Comparison of ENCODE assay signal across 15 cellular contexts in the genomic region with DNA sequence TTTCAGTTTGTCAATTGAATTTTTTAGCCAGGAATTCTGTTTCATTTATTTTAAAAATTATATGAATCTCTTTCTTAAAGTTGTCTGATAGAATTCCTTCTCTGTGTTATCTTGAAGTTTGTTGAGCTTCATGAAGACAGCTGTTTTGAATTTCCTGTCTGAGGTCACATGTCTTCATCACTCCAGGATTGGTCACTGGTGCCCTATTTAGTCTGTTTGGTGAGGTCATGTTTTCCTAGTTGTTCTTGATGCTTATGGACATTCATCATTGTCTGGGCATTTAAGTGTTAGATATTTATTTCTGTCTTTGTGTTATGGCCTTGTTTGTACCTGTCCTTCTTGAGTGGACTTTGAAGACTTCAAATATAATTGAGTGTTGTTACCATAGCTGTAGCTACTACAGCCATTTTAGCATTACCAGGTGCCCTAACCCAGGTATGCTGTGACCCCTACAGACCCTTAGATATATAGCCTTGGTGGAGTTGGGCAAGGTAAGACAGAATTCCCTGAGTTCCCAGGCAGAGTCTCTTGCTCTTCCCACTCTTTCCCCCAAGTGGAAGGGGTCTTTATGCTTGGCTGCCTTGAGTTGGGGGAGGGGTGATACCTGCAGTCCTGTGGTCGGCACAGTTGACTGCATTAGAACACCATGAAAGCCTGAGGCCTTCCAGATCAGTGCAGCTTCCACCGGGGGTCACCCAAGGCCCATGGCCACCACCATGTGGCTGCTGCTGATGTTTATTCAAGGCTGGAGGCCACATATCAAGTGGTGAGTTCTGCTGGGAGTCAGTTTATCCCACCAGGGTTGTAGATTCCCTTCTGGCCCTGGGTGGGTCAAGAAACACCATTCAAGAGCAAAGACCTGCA.
A peak's percentile ranks its signal among the peaks of the same experiment; 100 is the strongest.
DNase-seq lines count a peak whose midpoint lies in the region; ATAC-seq, FAIRE-seq and TF ChIP-seq lines count a peak whose summit lies in the region.
"Had no signal": no experiment of that assay in that cellular context is flagged by ENCODE, and none has a peak within 500 bp of the region (broad histone marks: within the 10 kb centered on the region; RNA-seq: fewer than 3 reads in every experiment).

No MANE protein-coding gene starts in this region.

- TF ChIP-seq CTCF in Calu3 (IDR thresholded peaks at IDR 0.05; ENCODE audit: unreplicated experiment) (no peak), bronchial epithelial cell (IDR thresholded peaks at IDR 0.05; ENCODE audit: insufficient read depth, low read length, severe bottlenecking) (peak; percentile 15), omental fat pad (IDR thresholded peaks at IDR 0.05) (no peak)

- peak; percentile 23 for FAIRE-seq in bronchial epithelial cell (lab: Jason Lieb, UNC)

- no peaks in the 10 kb centered on the region for H3K27me3 Mint-ChIP-seq in Calu3 (ENCODE audit: unreplicated experiment)
- H3K27me3 Mint-ChIP-seq: activated naive CD8-positive, alpha-beta T cell had no signal

- DNase-seq in Calu3 (peak; percentile 3), bronchial epithelial cell (ENCODE audit: low read depth) (peak; percentile 19), kidney glomerular epithelial cell (lab: John Stamatoyannopoulos, UW) (peak; percentile 2), GOT3 (lab: John Stamatoyannopoulos, UW) (no peak), germinal center (ENCODE audit: low spot score) (no peak), hepatic stellate cell (ENCODE audit: low spot score) (no peak), omental fat pad (ENCODE audit: low spot score) (no peak)
- DNase-seq: activated CD4-positive, alpha-beta T cell treated with anti-CD3 and anti-CD28 coated beads, Interleukin-2, amount 50 U/mL, for 4 hours; esophagus squamous epithelium; midbrain; NCI-H146; stimulated activated CD4-positive, alpha-beta T cell treated with anti-CD3 and anti-CD28 coated beads, Interleukin-12 subunit alpha, Interleukin-12 subunit beta, amount 100 ng/mL, for 4 hours had no signal

- CTCF ChIA-PET in Calu3 (lab: Charles Lee), result no interaction called here

- no TSS peak for BruUV-seq in Calu3 (replicated peaks; lab: Mats Ljungman, UMichigan)

- H3K27me3 ChIP-seq in bronchial epithelial cell (ENCODE audit: control insufficient read depth, insufficient read depth, low read length), result no peaks in the 10 kb centered on the region
- H3K27me3 ChIP-seq: esophagus squamous epithelium had no signal

- no peaks in the 10 kb centered on the region for H3K9me3 Mint-ChIP-seq in Calu3 (ENCODE audit: low read depth, unreplicated experiment)

- H3K4me1 Mint-ChIP-seq in Calu3 (ENCODE audit: low read depth, unreplicated experiment), result no peaks in the 10 kb centered on the region

- H3K27ac Mint-ChIP-seq in Calu3 (ENCODE audit: unreplicated experiment), result no peak overlapping the region
- H3K27ac Mint-ChIP-seq: activated naive CD8-positive, alpha-beta T cell had no signal

- intact Hi-C loops in Calu3 (cut with micrococcal nuclease; ENCODE audit: unreplicated experiment), result no loop called here

- peak; percentile 41 for TF ChIP-seq RAD21 in Ishikawa (IDR thresholded peaks at IDR 0.05; ENCODE audit: low read depth)

- no peak for ATAC-seq in omental fat pad (ENCODE audit: low FRiP score)

- no peaks in the 10 kb centered on the region for H3K36me3 Mint-ChIP-seq in Calu3 (ENCODE audit: insufficient read depth, unreplicated experiment)

- TF ChIP-seq EP300 in Ishikawa (IDR thresholded peaks at IDR 0.05; ENCODE audit: borderline replicate concordance), result no peak

- H3K4me3 Mint-ChIP-seq in Calu3 (ENCODE audit: low read depth, unreplicated experiment), result no peak overlapping the region
- H3K4me3 Mint-ChIP-seq: activated naive CD8-positive, alpha-beta T cell had no signal

- H3K4me3 ChIP-seq in bronchial epithelial cell (ENCODE audit: low read depth, low read length), result no peak overlapping the region
- H3K4me3 ChIP-seq: esophagus squamous epithelium, HAP-1 had no signal

- H3K36me3 ChIP-seq in bronchial epithelial cell (ENCODE audit: control insufficient read depth, insufficient read depth, low read length), result no peaks in the 10 kb centered on the region
- H3K36me3 ChIP-seq: HAP-1 had no signal

TF ChIP-seq in Ishikawa, 13 proteins besides CTCF, POLR2A, EP300 and RAD21:
- TF ChIP-seq ZBTB7A (IDR thresholded peaks at IDR 0.05; ENCODE audit: low read depth), result no peak
- TF ChIP-seq REST (IDR thresholded peaks at IDR 0.05; ENCODE audit: low read depth), result no peak
- no peak for TF ChIP-seq FOXM1 (IDR thresholded peaks at IDR 0.05; ENCODE audit: borderline replicate concordance, low read depth)

Comparison
In these comparisons a context has a peak if more than half of its experiments do, and no peak if none do; other contexts are left out.
1. DNase-seq: peak in Calu3 (single experiment), bronchial epithelial cell (single experiment) and kidney glomerular epithelial cell (single experiment); none in GOT3 (single experiment), germinal center (single experiment), hepatic stellate cell (single experiment) and omental fat pad (single experiment).